In the genomic region with DNA sequence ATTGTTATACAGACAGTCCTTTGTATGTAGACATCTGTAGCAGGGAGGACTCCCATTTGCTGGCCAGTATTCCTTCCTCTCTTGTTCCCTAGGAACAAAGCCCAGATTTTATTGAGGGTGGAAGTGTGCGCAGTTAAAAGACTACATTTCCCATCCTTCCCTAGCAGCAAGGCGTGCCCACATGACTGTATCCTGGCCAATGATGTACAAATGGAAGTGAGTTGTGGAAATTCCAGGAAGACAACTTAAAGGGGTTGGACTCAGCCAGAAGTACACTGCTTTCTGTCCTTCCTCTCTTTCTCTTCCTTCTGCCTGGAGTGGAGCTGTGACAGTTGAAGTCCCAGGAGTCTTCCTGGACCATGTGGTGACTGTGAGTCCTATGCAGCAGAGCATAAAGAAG, we compare ENCODE assay signal across 10 cellular contexts.
A peak's percentile ranks its signal among the peaks of the same experiment; 100 is the strongest.
DNase-seq lines count a peak whose midpoint lies in the region; ATAC-seq lines count a peak whose summit lies in the region.
"Had no signal": no experiment of that assay in that cellular context is flagged by ENCODE, and none has a peak within 500 bp of the region (broad histone marks: within the 10 kb centered on the region; RNA-seq: fewer than 3 reads in every experiment).

No MANE protein-coding gene starts in this region.

- no peak overlapping the region for H3K9ac ChIP-seq in endocrine pancreas (ENCODE audit: control insufficient read depth, insufficient read depth, low read length)

- no peaks in the 10 kb centered on the region for H3K36me3 Mint-ChIP-seq in stimulated activated naive B cell treated with anti-CD40 and anti-IgM and Interleukin-4, amounts not matched to agents 10 μg/mL and 1 μg/mL and 100 μg/mL, for 72 hours

- no peaks in the 10 kb centered on the region for H3K9me3 ChIP-seq in endocrine pancreas (ENCODE audit: control insufficient read depth, low read length)

- no peaks in the 10 kb centered on the region for H3K4me1 Mint-ChIP-seq in stimulated activated naive B cell treated with anti-CD40 and anti-IgM and Interleukin-4, amounts not matched to agents 10 μg/mL and 1 μg/mL and 100 μg/mL, for 72 hours

- no peak overlapping the region for H3K27ac Mint-ChIP-seq in stimulated activated naive B cell treated with anti-CD40 and anti-IgM and Interleukin-4, amounts not matched to agents 10 μg/mL and 1 μg/mL and 100 μg/mL, for 72 hours

- ATAC-seq in HG03571 (IDR thresholded peaks at IDR 0.05; ENCODE audit: unreplicated experiment): no peak
- ATAC-seq in stimulated activated naive B cell treated with anti-CD40 and anti-IgM and Interleukin-4, amounts not matched to agents 10 μg/mL and 1 μg/mL and 100 μg/mL, for 72 hours (replicated peaks): no peak
- ATAC-seq in HG03097 (IDR thresholded peaks at IDR 0.05; ENCODE audit: low FRiP score, unreplicated experiment): no peak

- peak; percentile 8 for DNase-seq in NCI-H146 (lab: John Stamatoyannopoulos, UW)
- no peak for DNase-seq in NCI-H146 treated with DMSO at 0.1 percent for 48 hours (lab: John Stamatoyannopoulos, UW; ENCODE audit: unreplicated experiment)
- DNase-seq in NCI-H69 (lab: John Stamatoyannopoulos, UW): peak; percentile 69
- peak; percentile 49 for DNase-seq in putamen (ENCODE audit: low spot score)
- DNase-seq in stimulated activated naive B cell treated with anti-CD40 and anti-IgM and Interleukin-4, amounts not matched to agents 10 μg/mL and 1 μg/mL and 100 μg/mL, for 72 hours: no peak
- DNase-seq: activated effector memory CD4-positive, alpha-beta T cell treated with anti-CD3 and anti-CD28 coated beads, Interleukin-2, amount 50 U/mL, for 16 hours; NCI-H1092 had no signal

- H3K4me3 Mint-ChIP-seq in stimulated activated naive B cell treated with anti-CD40 and anti-IgM and Interleukin-4, amounts not matched to agents 10 μg/mL and 1 μg/mL and 100 μg/mL, for 72 hours: no peak overlapping the region

- peaks cover 40 to 46% of the 10 kb centered on the region in 2 donors for H3K27me3 Mint-ChIP-seq in stimulated activated naive B cell treated with anti-CD40 and anti-IgM and Interleukin-4, amounts not matched to agents 10 μg/mL and 1 μg/mL and 100 μg/mL, for 72 hours

- H3K4me3 ChIP-seq in endocrine pancreas (ENCODE audit: control insufficient read depth, insufficient read depth, low read length): peak overlapping the region; percentile 5

- no peaks in the 10 kb centered on the region for H3K27me3 ChIP-seq in endocrine pancreas (ENCODE audit: control insufficient read depth, insufficient read depth, low read length)

- peaks cover 0 to 4% of the 10 kb centered on the region in 2 donors for H3K9me3 Mint-ChIP-seq in stimulated activated naive B cell treated with anti-CD40 and anti-IgM and Interleukin-4, amounts not matched to agents 10 μg/mL and 1 μg/mL and 100 μg/mL, for 72 hours

- no peaks in the 10 kb centered on the region for H3K4me1 ChIP-seq in endocrine pancreas (ENCODE audit: control insufficient read depth, insufficient read depth, low read length)

- no peaks in the 10 kb centered on the region for H3K36me3 ChIP-seq in endocrine pancreas (ENCODE audit: control insufficient read depth, insufficient read depth, low read length)

Comparison
In these comparisons a context has a peak if more than half of its experiments do, and no peak if none do; other contexts are left out.
1. DNase-seq: peak in NCI-H146 (single experiment), NCI-H69 (single experiment) and putamen (single experiment); none in NCI-H146 treated with DMSO at 0.1 percent for 48 hours (single experiment) and stimulated activated naive B cell treated with anti-CD40 and anti-IgM and Interleukin-4, amounts not matched to agents 10 μg/mL and 1 μg/mL and 100 μg/mL, for 72 hours (single experiment).